34 cellular contexts compared by ENCODE assay signal in the genomic region with DNA sequence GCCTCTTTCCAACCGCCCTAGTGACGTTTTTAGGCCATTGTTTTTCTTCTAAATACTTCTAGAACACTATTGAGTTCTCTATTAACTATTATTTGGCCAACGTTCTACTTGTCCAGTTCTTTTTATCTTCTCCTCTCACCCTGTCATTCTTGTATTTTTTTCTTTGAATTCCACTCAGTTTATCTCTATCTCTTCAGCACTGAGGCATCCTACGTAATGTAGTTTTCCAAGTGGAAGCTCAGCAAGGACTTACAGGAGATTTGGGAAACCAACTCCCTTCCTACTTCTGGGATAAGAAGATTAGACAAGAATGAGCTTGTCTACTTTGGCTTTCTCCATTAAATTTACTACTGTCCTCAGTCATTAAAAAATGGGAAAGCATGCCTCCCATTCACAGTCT. TPM values are rescaled to one million over a fixed set of nuclear protein-coding genes. Genes with fewer than 3 reads are reported as not detected.
"Had no signal": no experiment of that assay in that cellular context is flagged by ENCODE, and none has a peak within 500 bp of the region (broad histone marks: within the 10 kb centered on the region; RNA-seq: fewer than 3 reads in every experiment).

No MANE protein-coding gene starts in this region.

- H3K4me3 Mint-ChIP-seq: activated B cell treated with CpG ODN at 0.5 μM for 24 hours; activated CD4-positive, alpha-beta memory T cell treated with anti-CD3 and anti-CD28 coated beads for 36 hours; activated CD8-positive, alpha-beta memory T cell treated with anti-CD3 and anti-CD28 coated beads, Interleukin-2, amount 10 ng/mL, durations not matched to agents 7 days and 5 days; activated CD8-positive, alpha-beta T cell treated with anti-CD3 and anti-CD28 coated beads, Interleukin-2, amount 10 ng/mL, durations not matched to agents 7 days and 5 days; activated naive CD4-positive, alpha-beta T cell treated with anti-CD3 and anti-CD28 coated beads for 36 hours; activated naive CD4-positive, alpha-beta T cell treated with anti-CD3 and anti-CD28 coated beads, Interleukin-2, amount 50 U/mL, for 24 hours; activated naive CD8-positive, alpha-beta T cell treated with anti-CD3 and anti-CD28 coated beads for 36 hours; activated naive CD8-positive, alpha-beta T cell treated with anti-CD3 and anti-CD28 coated beads, Interleukin-2, amount 50 U/mL, for 24 hours; activated T-helper 1 cell treated with anti-CD3 and anti-CD28 coated beads, Interleukin-12 subunit alpha, Interleukin-12 subunit beta, Interleukin-2, Interleukin-4 antibody, amounts not matched to agents 30 ng/mL and 10 ng/mL and 1 ng/mL, durations not matched to agents 14 hours and 24 hours and 36 hours; T-helper 17 cell; T-helper 2 cell treated with Interferon-gamma antibody and Interleukin-4, amounts not matched to agents 5 μg/mL and 100 μg/mL, for 36 hours had no signal

- ATAC-seq: activated CD4-positive, CD25-positive, alpha-beta regulatory T cell treated with anti-CD3 and anti-CD28 coated beads, Interleukin-2, amount 50 U/mL, for 24 hours; activated CD8-positive, alpha-beta memory T cell treated with anti-CD3 and anti-CD28 coated beads, Interleukin-2, amount 10 ng/mL, durations not matched to agents 7 days and 5 days; activated CD8-positive, alpha-beta T cell treated with anti-CD3 and anti-CD28 coated beads, Interleukin-2, amount 10 ng/mL, durations not matched to agents 7 days and 5 days; activated naive CD8-positive, alpha-beta T cell treated with anti-CD3 and anti-CD28 coated beads, Interleukin-2, amount 50 U/mL, for 24 hours; body of pancreas; esophagus mucosa; T-helper 17 cell had no signal

- H3K4me1 Mint-ChIP-seq: activated B cell treated with CpG ODN at 0.5 μM for 24 hours; activated CD8-positive, alpha-beta memory T cell treated with anti-CD3 and anti-CD28 coated beads, Interleukin-2, amount 10 ng/mL, durations not matched to agents 7 days and 5 days; activated naive CD4-positive, alpha-beta T cell treated with anti-CD3 and anti-CD28 coated beads, Interleukin-2, amount 50 U/mL, for 24 hours; activated naive CD8-positive, alpha-beta T cell treated with anti-CD3 and anti-CD28 coated beads for 36 hours; activated naive CD8-positive, alpha-beta T cell treated with anti-CD3 and anti-CD28 coated beads, Interleukin-2, amount 50 U/mL, for 24 hours; T-helper 17 cell had no signal

- H3K27me3 Mint-ChIP-seq: activated B cell treated with CpG ODN at 0.5 μM for 24 hours; activated CD8-positive, alpha-beta memory T cell treated with anti-CD3 and anti-CD28 coated beads, Interleukin-2, amount 10 ng/mL, durations not matched to agents 7 days and 5 days; T-helper 17 cell had no signal

- H3K27me3 ChIP-seq: adrenal gland, body of pancreas had no signal

- H3K36me3 Mint-ChIP-seq: activated CD4-positive, alpha-beta memory T cell treated with anti-CD3 and anti-CD28 coated beads for 36 hours; activated CD8-positive, alpha-beta memory T cell treated with anti-CD3 and anti-CD28 coated beads, Interleukin-2, amount 10 ng/mL, durations not matched to agents 7 days and 5 days; activated naive CD4-positive, alpha-beta T cell treated with anti-CD3 and anti-CD28 coated beads, Interleukin-2, amount 50 U/mL, for 24 hours; activated naive CD8-positive, alpha-beta T cell treated with anti-CD3 and anti-CD28 coated beads for 36 hours had no signal

- FAIRE-seq: colon, endometrium, frontal cortex had no signal

- H3K9me3 Mint-ChIP-seq: activated CD4-positive, alpha-beta memory T cell treated with anti-CD3 and anti-CD28 coated beads for 36 hours; activated naive CD4-positive, alpha-beta T cell treated with anti-CD3 and anti-CD28 coated beads for 36 hours; activated naive CD4-positive, alpha-beta T cell treated with anti-CD3 and anti-CD28 coated beads, Interleukin-2, amount 50 U/mL, for 24 hours; activated T-helper 1 cell treated with anti-CD3 and anti-CD28 coated beads, Interleukin-12 subunit alpha, Interleukin-12 subunit beta, Interleukin-2, Interleukin-4 antibody, amounts not matched to agents 30 ng/mL and 10 ng/mL and 1 ng/mL, durations not matched to agents 14 hours and 24 hours and 36 hours; activated T-helper 2 cell treated with anti-CD3 and anti-CD28 coated beads, Interferon-gamma antibody, Interleukin-2, Interleukin-4, amounts not matched to agents 10 μg/mL and 5 μg/mL and 100 μg/mL, durations not matched to agents 14 hours and 24 hours and 36 hours; T-helper 2 cell treated with Interferon-gamma antibody and Interleukin-4, amounts not matched to agents 5 μg/mL and 100 μg/mL, for 36 hours had no signal

- H3K4me3 ChIP-seq: adrenal gland, body of pancreas had no signal

- H3K9me3 ChIP-seq: adrenal gland, body of pancreas had no signal

- H3K4me1 ChIP-seq: adrenal gland, body of pancreas had no signal

- DNase-seq: activated B cell treated with CpG ODN at 0.5 μM for 24 hours; activated CD4-positive, alpha-beta memory T cell treated with anti-CD3 and anti-CD28 coated beads for 36 hours; activated CD4-positive, alpha-beta T cell treated with anti-CD3 and anti-CD28 coated beads for 48 hours; activated CD4-positive, alpha-beta T cell treated with anti-CD3 and anti-CD28 coated beads, Interleukin-2, amount 50 U/mL, for 1 hour; activated CD8-positive, alpha-beta memory T cell treated with anti-CD3 and anti-CD28 coated beads, Interleukin-2, amount 10 ng/mL, durations not matched to agents 7 days and 5 days; activated CD8-positive, alpha-beta memory T cell treated with anti-CD3 and anti-CD28 coated beads, Interleukin-2, amount 50 U/mL, for 4 hours; activated CD8-positive, alpha-beta T cell treated with anti-CD3 and anti-CD28 coated beads, Interleukin-2, amount 10 ng/mL, durations not matched to agents 7 days and 5 days; activated effector memory CD4-positive, alpha-beta T cell treated with anti-CD3 and anti-CD28 coated beads, Interleukin-2, amount 50 U/mL, for 16 hours; activated naive CD4-positive, alpha-beta T cell treated with anti-CD3 and anti-CD28 coated beads for 36 hours; activated naive CD8-positive, alpha-beta T cell treated with anti-CD3 and anti-CD28 coated beads for 36 hours; activated naive CD8-positive, alpha-beta T cell treated with anti-CD3 and anti-CD28 coated beads, Interleukin-2, amount 50 U/mL, for 24 hours; activated T-cell treated with anti-CD3 and anti-CD28 coated beads, Interleukin-2, amount 50 U/mL, for 1 hour; activated T-cell treated with anti-CD3 and anti-CD28 coated beads, Interleukin-2, amount 50 U/mL, for 48 hours; adrenal gland; amygdala; aorta; body of pancreas; caudate nucleus; cortex of kidney; effector CD8-positive, alpha-beta T cell; T-helper 1 cell; T-helper 17 cell; T1000; WERI-Rb-1 had no signal

- H3K36me3 ChIP-seq: adrenal gland, WERI-Rb-1 had no signal

- H3K27ac Mint-ChIP-seq: activated B cell treated with CpG ODN at 0.5 μM for 24 hours; activated CD4-positive, alpha-beta memory T cell treated with anti-CD3 and anti-CD28 coated beads for 36 hours; activated CD8-positive, alpha-beta memory T cell treated with anti-CD3 and anti-CD28 coated beads, Interleukin-2, amount 10 ng/mL, durations not matched to agents 7 days and 5 days; activated CD8-positive, alpha-beta T cell treated with anti-CD3 and anti-CD28 coated beads, Interleukin-2, amount 10 ng/mL, durations not matched to agents 7 days and 5 days; activated naive CD4-positive, alpha-beta T cell treated with anti-CD3 and anti-CD28 coated beads for 36 hours; activated naive CD4-positive, alpha-beta T cell treated with anti-CD3 and anti-CD28 coated beads, Interleukin-2, amount 50 U/mL, for 24 hours; activated naive CD8-positive, alpha-beta T cell treated with anti-CD3 and anti-CD28 coated beads for 36 hours; activated naive CD8-positive, alpha-beta T cell treated with anti-CD3 and anti-CD28 coated beads, Interleukin-2, amount 50 U/mL, for 24 hours; activated T-helper 1 cell treated with anti-CD3 and anti-CD28 coated beads, Interleukin-12 subunit alpha, Interleukin-12 subunit beta, Interleukin-2, Interleukin-4 antibody, amounts not matched to agents 30 ng/mL and 10 ng/mL and 1 ng/mL, durations not matched to agents 14 hours and 24 hours and 36 hours; activated T-helper 2 cell treated with anti-CD3 and anti-CD28 coated beads, Interferon-gamma antibody, Interleukin-2, Interleukin-4, amounts not matched to agents 10 μg/mL and 5 μg/mL and 100 μg/mL, durations not matched to agents 14 hours and 24 hours and 36 hours; T-helper 17 cell; T-helper 2 cell treated with Interferon-gamma antibody and Interleukin-4, amounts not matched to agents 5 μg/mL and 100 μg/mL, for 36 hours had no signal

- H3K27ac ChIP-seq: body of pancreas, WERI-Rb-1 had no signal

RNA-seq across cellular contexts. Expression of gene NR2F2, which starts 21.4 kb away (rescaled TPM):
- total RNA-seq: activated B cell treated with CpG ODN at 0.5 μM for 24 hours; activated CD4-positive, alpha-beta memory T cell treated with anti-CD3 and anti-CD28 coated beads for 36 hours; activated CD8-positive, alpha-beta memory T cell treated with anti-CD3 and anti-CD28 coated beads for 36 hours; activated CD8-positive, alpha-beta memory T cell treated with anti-CD3 and anti-CD28 coated beads, Interleukin-2, amount 10 ng/mL, durations not matched to agents 7 days and 5 days; activated CD8-positive, alpha-beta T cell treated with anti-CD3 and anti-CD28 coated beads, Interleukin-2, amount 10 ng/mL, durations not matched to agents 7 days and 5 days; activated naive CD4-positive, alpha-beta T cell treated with anti-CD3 and anti-CD28 coated beads for 36 hours; activated naive CD8-positive, alpha-beta T cell treated with anti-CD3 and anti-CD28 coated beads for 36 hours; activated T-helper 1 cell treated with anti-CD3 and anti-CD28 coated beads, Interleukin-12 subunit alpha, Interleukin-12 subunit beta, Interleukin-2, Interleukin-4 antibody, amounts not matched to agents 30 ng/mL and 10 ng/mL and 1 ng/mL, durations not matched to agents 14 hours and 24 hours and 36 hours; activated T-helper 2 cell treated with anti-CD3 and anti-CD28 coated beads, Interferon-gamma antibody, Interleukin-2, Interleukin-4, amounts not matched to agents 10 μg/mL and 5 μg/mL and 100 μg/mL, durations not matched to agents 14 hours and 24 hours and 36 hours; T-helper 17 cell had no signal
